In the genomic region with DNA sequence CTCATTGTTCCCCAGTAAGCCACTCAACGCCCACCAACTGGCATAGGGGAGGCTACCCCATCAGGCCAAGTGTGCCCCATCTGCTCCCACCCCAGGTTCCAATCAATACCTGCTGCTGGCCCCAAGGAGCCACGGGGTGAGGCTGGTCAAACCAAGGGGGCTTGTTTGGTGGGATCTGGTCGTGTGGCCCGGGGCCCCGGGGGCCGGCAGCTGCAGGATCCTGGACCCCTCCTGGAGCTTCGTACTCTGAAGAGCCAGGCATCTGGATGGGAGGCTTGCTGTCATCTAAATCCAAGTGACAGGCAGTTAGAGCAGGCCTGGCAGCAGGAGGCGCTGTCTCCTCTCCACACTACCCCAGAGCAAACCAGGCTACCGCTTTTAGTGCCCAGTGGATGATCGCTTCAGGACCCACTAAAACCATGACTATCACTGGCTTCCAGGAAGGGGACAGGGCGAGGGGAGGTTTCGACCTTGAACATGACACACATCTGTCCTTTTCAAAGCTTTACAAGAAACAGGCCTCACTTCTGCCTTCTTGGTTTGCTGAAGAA, we compare ENCODE assay signal across 9 cellular contexts. TPM values are rescaled to one million over a fixed set of nuclear protein-coding genes. Genes with fewer than 3 reads are reported as not detected.
DNase-seq lines count a peak whose midpoint lies in the region; ATAC-seq and TF ChIP-seq lines count a peak whose summit lies in the region.
"Had no signal": no experiment of that assay in that cellular context is flagged by ENCODE, and none has a peak within 500 bp of the region (broad histone marks: within the 10 kb centered on the region; RNA-seq: fewer than 3 reads in every experiment).

No MANE protein-coding gene starts in this region.

- DNase-seq in EH (ENCODE audit: low read depth): peak; percentile 19
- no peak for DNase-seq in Panc1 (ENCODE audit: low read depth, low spot score)
- peak; percentile 12 for DNase-seq in amniotic epithelial cell (ENCODE audit: low read depth)
- peak in 1 of 3 donors; percentile 38 for DNase-seq in mucosa of descending colon
- DNase-seq in NCI-H345 (lab: John Stamatoyannopoulos, UW): no peak
- no peak for DNase-seq in left colon
- DNase-seq in medulla oblongata (ENCODE audit: extremely low spot score): no peak
- DNase-seq in NCI-H1417 treated with DMSO at 0.1 percent for 48 hours (lab: John Stamatoyannopoulos, UW): no peak

- H3K27ac ChIP-seq in Panc1 (ENCODE audit: low read length): no peak overlapping the region
- H3K27ac ChIP-seq: thoracic aorta had no signal

- H3K4me3 ChIP-seq in Panc1 (ENCODE audit: low read depth in 2 of 2, low read length in 2 of 2): no peak overlapping the region
- no peak overlapping the region for H3K4me3 ChIP-seq in mucosa of descending colon
- H3K4me3 ChIP-seq: thoracic aorta had no signal

- ATAC-seq in Panc1 (no peak), mucosa of descending colon (peak; percentile 46), left colon (no peak)

- H3K27me3 ChIP-seq in Panc1 (ENCODE audit: control insufficient read depth, insufficient read depth, low read length): no peaks in the 10 kb centered on the region

- in situ Hi-C loops in Panc1 (cut with HindIII; ENCODE audit: low pct_unique_long_range_greater_than_20kb, low sequenced_read_pairs): no loop called here

- peaks cover 3% of the 10 kb centered on the region; the same call in 1 of the 2 replicates for H3K36me3 ChIP-seq in Panc1 (ENCODE audit: control insufficient read depth, insufficient read depth, low read length)
- H3K36me3 ChIP-seq in mucosa of descending colon (ENCODE audit: low read depth): peaks cover 21% of the 10 kb centered on the region

- H3K4me1 ChIP-seq in Panc1 (ENCODE audit: control insufficient read depth, insufficient read depth, low read length): no peaks in the 10 kb centered on the region
- no peaks in the 10 kb centered on the region for H3K4me1 ChIP-seq in mucosa of descending colon (ENCODE audit: low read depth)

- intact Hi-C loops in Panc1 (cut with micrococcal nuclease; ENCODE audit: unreplicated experiment): no loop called here
- intact Hi-C loops in mucosa of descending colon (cut with DNase I, micrococcal nuclease): no loop called here
- intact Hi-C loops in left colon (cut with DNase I, micrococcal nuclease): no loop called here

- BruUV-seq in Panc1 (replicated peaks; lab: Mats Ljungman, UMichigan): TSS peak; percentile 55

- CTCF ChIA-PET in Panc1 (lab: Charles Lee): no interaction called here

- POLR2A ChIA-PET in Panc1 (lab: Charles Lee): no interaction called here

- TF ChIP-seq CTCF in Panc1 (IDR thresholded peaks at IDR 0.05): no peak; the same call in 1 of the 2 replicates
- no peak for TF ChIP-seq CTCF in mucosa of descending colon (IDR thresholded peaks at IDR 0.05)

- H3K9me3 ChIP-seq in Panc1 (ENCODE audit: control insufficient read depth, insufficient read depth, low read depth, low read length) (no peaks in the 10 kb centered on the region), mucosa of descending colon (no peaks in the 10 kb centered on the region)
- H3K9me3 ChIP-seq: thoracic aorta had no signal

RNA-seq across cellular contexts. Expression of a gene that starts 14.2 kb away (rescaled TPM):
- total RNA-seq in Panc1 (2021; ENCODE audit: unreplicated experiment): 48.3 TPM
- 49.8 TPM for polyA plus RNA-seq in Panc1 (2012; ENCODE audit: insufficient read length)
- 10 to 100 TPM; 36.3 to 43.0 (median 38.8) TPM for total RNA-seq in mucosa of descending colon
- 10 to 100 TPM; 32.1 to 41.5 TPM for total RNA-seq in left colon

RNA-seq across cellular contexts. Expression of a gene that starts 31.9 kb away (rescaled TPM):
- total RNA-seq in Panc1 (2021; ENCODE audit: unreplicated experiment): 4.4 TPM
- polyA plus RNA-seq in Panc1 (2012; ENCODE audit: insufficient read length): 6.0 TPM
- total RNA-seq in mucosa of descending colon: 1 to 10 TPM; 2.0 to 8.4 (median 2.3) TPM
- 1 to 10 TPM; 1.4 to 2.4 TPM for total RNA-seq in left colon

RNA-seq across cellular contexts. Expression of a gene that starts 32.1 kb away (rescaled TPM):
- total RNA-seq in Panc1 (2021; ENCODE audit: unreplicated experiment): not detected
- not detected for polyA plus RNA-seq in Panc1 (2012; ENCODE audit: insufficient read length)
- not detected for total RNA-seq in mucosa of descending colon
- not detected for total RNA-seq in left colon
- total RNA-seq: thoracic aorta had no signal

RNA-seq across cellular contexts. Expression of a gene that starts 44.2 kb away (rescaled TPM):
- 43.5 TPM for total RNA-seq in Panc1 (2021; ENCODE audit: unreplicated experiment)
- polyA plus RNA-seq in Panc1 (2012; ENCODE audit: insufficient read length): 48.2 TPM
- 10 to 100 TPM; 34.6 to 45.8 (median 44.0) TPM for total RNA-seq in mucosa of descending colon
- 10 to 100 TPM; 35.8 to 37.7 TPM for total RNA-seq in left colon

RNA-seq across cellular contexts. Expression of a gene that starts 56.3 kb away (rescaled TPM):
- 34.2 TPM for total RNA-seq in Panc1 (2021; ENCODE audit: unreplicated experiment)
- 27.1 TPM for polyA plus RNA-seq in Panc1 (2012; ENCODE audit: insufficient read length)
- total RNA-seq in mucosa of descending colon: 10 to 100 TPM; 36.8 to 49.8 (median 40.0) TPM
- total RNA-seq in left colon: 10 to 100 TPM; 33.4 to 41.1 TPM

Comparison
In these comparisons a context has a peak if more than half of its experiments do, and no peak if none do; other contexts are left out.
1. DNase-seq: peak in EH (single experiment) and amniotic epithelial cell (single experiment); none in Panc1 (single experiment), NCI-H345 (single experiment), left colon (0 of 2), medulla oblongata (single experiment) and NCI-H1417 treated with DMSO at 0.1 percent for 48 hours (single experiment).